1 cellular context compared by ENCODE assay signal in genomic region chr6:81655696-81656095, GRCh38.
TF ChIP-seq lines count a peak whose summit lies in the region.

No MANE protein-coding gene starts in this region.

TF ChIP-seq in WTC11, 78 proteins besides CTCF, POLR2A, EP300 and RAD21 (continued from another document):
- TF ChIP-seq AR (CRISPR knock-in tag; IDR thresholded peaks at IDR 0.05), result no peak
- no peak for TF ChIP-seq ZNF423 (CRISPR knock-in tag; IDR thresholded peaks at IDR 0.05)
- TF ChIP-seq, protein P1, sequence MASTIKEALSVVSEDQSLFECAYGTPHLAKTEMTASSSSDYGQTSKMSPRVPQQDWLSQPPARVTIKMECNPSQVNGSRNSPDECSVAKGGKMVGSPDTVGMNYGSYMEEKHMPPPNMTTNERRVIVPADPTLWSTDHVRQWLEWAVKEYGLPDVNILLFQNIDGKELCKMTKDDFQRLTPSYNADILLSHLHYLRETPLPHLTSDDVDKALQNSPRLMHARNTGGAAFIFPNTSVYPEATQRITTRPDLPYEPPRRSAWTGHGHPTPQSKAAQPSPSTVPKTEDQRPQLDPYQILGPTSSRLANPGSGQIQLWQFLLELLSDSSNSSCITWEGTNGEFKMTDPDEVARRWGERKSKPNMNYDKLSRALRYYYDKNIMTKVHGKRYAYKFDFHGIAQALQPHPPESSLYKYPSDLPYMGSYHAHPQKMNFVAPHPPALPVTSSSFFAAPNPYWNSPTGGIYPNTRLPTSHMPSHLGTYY (CRISPR knock-in tag; IDR thresholded peaks at IDR 0.05), result no peak
